In the genomic region with DNA sequence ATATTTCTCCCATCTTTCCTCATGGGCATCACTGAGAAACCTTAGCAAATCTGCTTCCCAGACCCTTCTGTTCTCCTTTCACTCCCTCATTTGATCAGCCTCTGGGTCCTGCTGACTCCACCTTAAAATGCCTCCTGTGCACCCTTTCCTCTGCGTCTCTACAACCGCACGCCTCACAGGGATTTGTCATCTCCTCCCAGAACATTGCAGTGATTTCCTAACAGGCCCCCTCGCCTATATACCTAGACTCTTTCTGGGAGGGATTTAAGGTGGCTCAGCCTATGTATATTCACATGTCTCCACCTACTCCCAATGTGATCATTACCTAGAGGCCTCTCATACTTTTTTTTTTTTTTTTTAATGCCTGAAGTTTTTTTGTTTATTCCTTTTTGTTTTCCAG, we compare ENCODE assay signal across 1 cellular context.
TF ChIP-seq lines count a peak whose summit lies in the region.

No MANE protein-coding gene starts in this region.

TF ChIP-seq in IMR-90, 13 proteins besides CTCF, POLR2A, EP300 and RAD21 (continued from another document):
- TF ChIP-seq, protein P1, sequence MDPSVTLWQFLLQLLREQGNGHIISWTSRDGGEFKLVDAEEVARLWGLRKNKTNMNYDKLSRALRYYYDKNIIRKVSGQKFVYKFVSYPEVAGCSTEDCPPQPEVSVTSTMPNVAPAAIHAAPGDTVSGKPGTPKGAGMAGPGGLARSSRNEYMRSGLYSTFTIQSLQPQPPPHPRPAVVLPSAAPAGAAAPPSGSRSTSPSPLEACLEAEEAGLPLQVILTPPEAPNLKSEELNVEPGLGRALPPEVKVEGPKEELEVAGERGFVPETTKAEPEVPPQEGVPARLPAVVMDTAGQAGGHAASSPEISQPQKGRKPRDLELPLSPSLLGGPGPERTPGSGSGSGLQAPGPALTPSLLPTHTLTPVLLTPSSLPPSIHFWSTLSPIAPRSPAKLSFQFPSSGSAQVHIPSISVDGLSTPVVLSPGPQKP (IDR thresholded peaks at IDR 0.05; ENCODE audit: borderline replicate concordance, low read depth, low read length), result no peak
- no peak for TF ChIP-seq CEBPB (IDR thresholded peaks at IDR 0.05; ENCODE audit: low read depth, low read length)
- TF ChIP-seq RCOR1 (IDR thresholded peaks at IDR 0.05; ENCODE audit: insufficient replicate concordance, low read length), result no peak
- no peak for TF ChIP-seq FOS (IDR thresholded peaks at IDR 0.05; ENCODE audit: low read depth, low read length)
- TF ChIP-seq CHD1 (IDR thresholded peaks at IDR 0.05; ENCODE audit: low read depth, low read length), result no peak
- TF ChIP-seq RFX5 (IDR thresholded peaks at IDR 0.05; ENCODE audit: low read depth, low read length), result no peak
- TF ChIP-seq, protein P2, sequence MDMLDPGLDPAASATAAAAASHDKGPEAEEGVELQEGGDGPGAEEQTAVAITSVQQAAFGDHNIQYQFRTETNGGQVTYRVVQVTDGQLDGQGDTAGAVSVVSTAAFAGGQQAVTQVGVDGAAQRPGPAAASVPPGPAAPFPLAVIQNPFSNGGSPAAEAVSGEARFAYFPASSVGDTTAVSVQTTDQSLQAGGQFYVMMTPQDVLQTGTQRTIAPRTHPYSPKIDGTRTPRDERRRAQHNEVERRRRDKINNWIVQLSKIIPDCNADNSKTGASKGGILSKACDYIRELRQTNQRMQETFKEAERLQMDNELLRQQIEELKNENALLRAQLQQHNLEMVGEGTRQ (IDR thresholded peaks at IDR 0.05; ENCODE audit: low read depth, low read length), result no peak
- no peak for TF ChIP-seq NFE2L2 (IDR thresholded peaks at IDR 0.05; ENCODE audit: low read depth, low read length)
